ENCODE assay signal across 15 cellular contexts in genomic region chr16:82070656-82071369, GRCh38. TPM values are rescaled to one million over a fixed set of nuclear protein-coding genes. Genes with fewer than 3 reads are reported as not detected.
DNase-seq lines count a peak whose midpoint lies in the region; ATAC-seq and TF ChIP-seq lines count a peak whose summit lies in the region.
"Had no signal": no experiment of that assay in that cellular context is flagged by ENCODE, and none has a peak within 500 bp of the region (broad histone marks: within the 10 kb centered on the region; RNA-seq: fewer than 3 reads in every experiment).

No MANE protein-coding gene starts in this region.

- no peaks in the 10 kb centered on the region for H3K9me3 ChIP-seq in liver (ENCODE audit: control insufficient read depth in 4 of 4, low read length in 3 of 4)

- 82% methylated on average over 4 of the region's 4 CpGs for WGBS in liver

- DNase-seq in AG08396 (ENCODE audit: low spot score) (peak; percentile 57), LHCN-M2 (ENCODE audit: low read depth) (peak; percentile 95), cardiac fibroblast (ENCODE audit: low read depth in 2 of 2) (peak; percentile 29 to 47), retina (no peak), superior temporal gyrus (ENCODE audit: extremely low spot score) (no peak)
- DNase-seq in activated CD4-positive, alpha-beta T cell treated with anti-CD3 and anti-CD28 coated beads for 4 hours = no peak
- DNase-seq: activated CD8-positive, alpha-beta memory T cell treated with anti-CD3 and anti-CD28 coated beads for 24 hours; activated naive CD8-positive, alpha-beta T cell treated with anti-CD3 and anti-CD28 coated beads, Interleukin-2, amount 10 ng/mL, durations not matched to agents 7 days and 5 days; NCI-H2081; right cardiac atrium; trophoblast cell had no signal

- TF ChIP-seq CTCF in cardiac fibroblast (IDR thresholded peaks at IDR 0.05; ENCODE audit: low read depth, low read length) = no peak
- no peak for TF ChIP-seq CTCF in liver (IDR thresholded peaks at IDR 0.05; ENCODE audit: low read depth, low read length, missing input control)

- H3K9ac ChIP-seq in liver (ENCODE audit: low read depth in 1 of 2, low read length in 2 of 2) = no peak overlapping the region

- no peak for ATAC-seq in HG03039 (IDR thresholded peaks at IDR 0.05; ENCODE audit: unreplicated experiment)
- ATAC-seq: right cardiac atrium had no signal

- H3K4me3 ChIP-seq in cardiac fibroblast (replicated peaks in 1 of 2; ENCODE audit: low read depth in 2 of 2, low read length in 2 of 2) (no peak overlapping the region), liver (ENCODE audit: low read depth in 1 of 3, low read length in 3 of 3) (no peak overlapping the region)

- TF ChIP-seq RAD21 in liver (IDR thresholded peaks at IDR 0.05) = no peak

- H3K36me3 ChIP-seq in liver (ENCODE audit: control insufficient read depth in 4 of 4, insufficient read depth in 3 of 4, low read depth in 1 of 4, low read length in 3 of 4) = peaks cover 1 to 49% (median 35%) of the 10 kb centered on the region in 4 donors

- H3K4me1 ChIP-seq in liver (ENCODE audit: control insufficient read depth in 4 of 4, insufficient read depth in 4 of 4, low read length in 3 of 4) = peaks cover 5 to 42% (median 28%) of the 10 kb centered on the region in 4 donors

- peak overlapping the region; percentile 21 to 50 for H3K27ac ChIP-seq in liver (ENCODE audit: low read depth in 1 of 2, low read length in 2 of 2)

- no peaks in the 10 kb centered on the region for H3K27me3 ChIP-seq in liver (ENCODE audit: control insufficient read depth in 4 of 4, insufficient read depth in 4 of 4, low read length in 3 of 4)

TF ChIP-seq in liver, 16 proteins besides CTCF, POLR2A, EP300 and RAD21:
- TF ChIP-seq HNF4G (IDR thresholded peaks at IDR 0.05) = no peak
- no peak for TF ChIP-seq NR2F2 (IDR thresholded peaks at IDR 0.05)
- no peak for TF ChIP-seq MAX (IDR thresholded peaks at IDR 0.05)
- no peak for TF ChIP-seq GABPA (IDR thresholded peaks at IDR 0.05 in 1 of 2, conservative IDR thresholded peaks at IDR 0.05 in 1 of 2)
- TF ChIP-seq FOXA1 (IDR thresholded peaks at IDR 0.05) = no peak
- TF ChIP-seq YY1 (IDR thresholded peaks at IDR 0.05) = no peak
- TF ChIP-seq RXRA (IDR thresholded peaks at IDR 0.05) = no peak
- no peak for TF ChIP-seq REST (IDR thresholded peaks at IDR 0.05)
- no peak for TF ChIP-seq EGR1 (IDR thresholded peaks at IDR 0.05; ENCODE audit: low read depth in 2 of 2)
- TF ChIP-seq HNF4A (conservative IDR thresholded peaks at IDR 0.05) = no peak
- TF ChIP-seq FOXA2 (IDR thresholded peaks at IDR 0.05) = no peak
- TF ChIP-seq ZBTB33 (IDR thresholded peaks at IDR 0.05) = no peak
- no peak for TF ChIP-seq TAF1 (conservative IDR thresholded peaks at IDR 0.05)
- TF ChIP-seq SP1 (IDR thresholded peaks at IDR 0.05) = no peak
- TF ChIP-seq ATF3 (IDR thresholded peaks at IDR 0.05) = no peak
- TF ChIP-seq JUND (IDR thresholded peaks at IDR 0.05) = no peak

RNA-seq across cellular contexts. Expression of gene HSD17B2, which starts 35.8 kb away (rescaled TPM):
- total RNA-seq in LHCN-M2 (2014; rRNA removed) (3.0 and 6.5 TPM in 2 replicates), liver (100 to 1,000 TPM in 1 of 2 donors, 10 to 100 TPM in 1; 47.7 to 126 TPM)
- polyA plus RNA-seq in LHCN-M2 (2012) = 1.5 TPM
- polyA plus RNA-seq in liver = 100 to 1,000 TPM in 1 of 2 donors, 10 to 100 TPM in 1; 83.4 to 123 TPM
- total RNA-seq: activated naive CD8-positive, alpha-beta T cell treated with anti-CD3 and anti-CD28 coated beads, Interleukin-2, amount 10 ng/mL, durations not matched to agents 7 days and 5 days; mononuclear cell; right cardiac atrium had no signal
- polyA plus RNA-seq: CD14-positive monocyte, right cardiac atrium had no signal

RNA-seq across cellular contexts. Expression of gene SDR42E1, which starts 59.5 kb away (rescaled TPM):
- 0.38 and 0.80 TPM in 2 replicates for total RNA-seq in LHCN-M2 (2014; rRNA removed)
- 2.7 TPM for polyA plus RNA-seq in LHCN-M2 (2012)
- 1 to 10 TPM; 3.0 to 6.5 TPM for total RNA-seq in liver
- 1 to 10 TPM; 1.9 to 3.5 TPM for polyA plus RNA-seq in liver
- polyA plus RNA-seq: CD14-positive monocyte had no signal

Comparison
In these comparisons a context has a peak if more than half of its experiments do, and no peak if none do; other contexts are left out.
1. DNase-seq: peak in AG08396 (single experiment), LHCN-M2 (single experiment) and cardiac fibroblast (2 of 2); none in retina (single experiment), superior temporal gyrus (single experiment) and activated CD4-positive, alpha-beta T cell treated with anti-CD3 and anti-CD28 coated beads for 4 hours (0 of 2).